Comparison of ENCODE assay signal across 10 cellular contexts in genomic region chr1:198234511-198235251, GRCh38.
A peak's percentile ranks its signal among the peaks of the same experiment; 100 is the strongest.
DNase-seq lines count a peak whose midpoint lies in the region; ATAC-seq, FAIRE-seq and TF ChIP-seq lines count a peak whose summit lies in the region.
"Had no signal": no experiment of that assay in that cellular context is flagged by ENCODE, and none has a peak within 500 bp of the region (broad histone marks: within the 10 kb centered on the region; RNA-seq: fewer than 3 reads in every experiment).

No MANE protein-coding gene starts in this region.

- intact Hi-C loops in left ventricle myocardium inferior (cut with micrococcal nuclease) (loop anchor here (5.0 kb wide), 1 partner anchor 57 kb away; no protein-coding TSS in a partner anchor), transverse colon (cut with DNase I; ENCODE audit: low total_unique reads) (no loop called here)

- H3K27me3 ChIP-seq in left ventricle myocardium inferior (ENCODE audit: low read depth) (no peaks in the 10 kb centered on the region), transverse colon (no peaks in the 10 kb centered on the region)

- WGBS in transverse colon (ENCODE audit: low coverage in 1 of 2), 2 donors = 14 to 32% methylated on average over 4 to 5 of the region's 5 CpGs

- H3K36me3 Mint-ChIP-seq in activated T-cell treated with anti-CD3 and anti-CD28 coated beads, Interleukin-2, amount 50 U/mL, for 72 hours (ENCODE audit: insufficient read depth in 2 of 2) = peaks cover 0 to 2% of the 10 kb centered on the region in 2 donors

- peaks cover 0 to 2% of the 10 kb centered on the region in 2 donors for H3K9me3 Mint-ChIP-seq in activated T-cell treated with anti-CD3 and anti-CD28 coated beads, Interleukin-2, amount 50 U/mL, for 72 hours

- no peaks in the 10 kb centered on the region for H3K27me3 Mint-ChIP-seq in activated T-cell treated with anti-CD3 and anti-CD28 coated beads, Interleukin-2, amount 50 U/mL, for 72 hours (ENCODE audit: low read depth)

- no peak for ATAC-seq in activated T-cell treated with anti-CD3 and anti-CD28 coated beads, Interleukin-2, amount 50 U/mL, for 72 hours (replicated peaks in 1 of 2)

- FAIRE-seq in GM12891 (lab: Jason Lieb, UNC) = no peak

- no peak for TF ChIP-seq POLR2A in transverse colon (IDR thresholded peaks at IDR 0.05)
- no peak for TF ChIP-seq POLR2A in GM12891 (IDR thresholded peaks at IDR 0.05; ENCODE audit: low read depth, low read length)

- peak overlapping the region; percentile 39 to 70 for H3K4me3 Mint-ChIP-seq in activated T-cell treated with anti-CD3 and anti-CD28 coated beads, Interleukin-2, amount 50 U/mL, for 72 hours

- no peak for TF ChIP-seq EP300 in transverse colon (IDR thresholded peaks at IDR 0.05; ENCODE audit: low read depth)

- H3K27ac Mint-ChIP-seq in activated T-cell treated with anti-CD3 and anti-CD28 coated beads, Interleukin-2, amount 50 U/mL, for 72 hours = no peak overlapping the region

- H3K4me1 ChIP-seq in left ventricle myocardium inferior (peaks cover 65% of the 10 kb centered on the region), transverse colon (peaks cover 0 to 21% (median 10%) of the 10 kb centered on the region in 4 donors)

- H3K9me3 ChIP-seq in SK-N-MC (ENCODE audit: low read depth, low read length) (no peaks in the 10 kb centered on the region; the same call in 1 of the 2 replicates), left ventricle myocardium inferior (replicated peaks) (peaks cover 8% of the 10 kb centered on the region), transverse colon (peaks cover 0 to 4% of the 10 kb centered on the region in 2 donors)

- in situ Hi-C loops in transverse colon (cut with MboI; ENCODE audit: low pct_ligation_motif_present in 1 of 4, low pct_unique_long_range_greater_than_20kb in 1 of 4, low sequenced_read_pairs in 3 of 4) = no loop called here

- TF ChIP-seq CTCF in left ventricle myocardium inferior (IDR thresholded peaks at IDR 0.05; ENCODE audit: borderline replicate concordance) = no peak
- no peak for TF ChIP-seq CTCF in transverse colon (IDR thresholded peaks at IDR 0.05)

- peaks cover 9% of the 10 kb centered on the region; the same call in 1 of the 2 replicates for H3K36me3 ChIP-seq in SK-N-MC (ENCODE audit: insufficient read depth, low read length)
- H3K36me3 ChIP-seq in left ventricle myocardium inferior = peaks cover 10% of the 10 kb centered on the region
- no peaks in the 10 kb centered on the region for H3K36me3 ChIP-seq in transverse colon

- peaks cover 25% of the 10 kb centered on the region for H3K4me1 Mint-ChIP-seq in activated T-cell treated with anti-CD3 and anti-CD28 coated beads, Interleukin-2, amount 50 U/mL, for 72 hours (ENCODE audit: low read depth)

- H3K4me3 ChIP-seq in SK-N-MC = peak overlapping the region; percentile 54
- H3K4me3 ChIP-seq in left ventricle myocardium inferior = peak overlapping the region; percentile 34
- H3K4me3 ChIP-seq in transverse colon = peak overlapping the region in 1 of 4 donors; percentile 3

- H3K27ac ChIP-seq in SK-N-MC (peak overlapping the region; percentile 55; the same call in 1 of the 2 replicates), left ventricle myocardium inferior (replicated peaks) (peak overlapping the region; percentile 44), transverse colon (peak overlapping the region in 3 of 4 donors; percentile 13 to 64 (median 29))

- no peak for DNase-seq in activated T-cell treated with anti-CD3 and anti-CD28 coated beads, Interleukin-2, amount 50 U/mL, for 72 hours
- no peak for DNase-seq in activated T-cell treated with anti-CD3 and anti-CD28 coated beads, Interleukin-2, amount 50 U/mL, for 1 hour
- DNase-seq in SK-N-MC (ENCODE audit: low read depth, low spot score) (no peak), left ventricle myocardium inferior (no peak), transverse colon (no peak), germinal center (ENCODE audit: low spot score) (no peak), dedifferentiated amniotic fluid mesenchymal stem cell (ENCODE audit: extremely low spot score) (no peak), GM12891 (ENCODE audit: insufficient read length, low spot score) (no peak)
- DNase-seq: DND-41; NK-92 treated with Interleukin-12 subunit alpha and Interleukin-12 subunit beta, amount 100 ng/mL, for 24 hours had no signal

- peak overlapping the region; percentile 39 for H3K9ac ChIP-seq in SK-N-MC (ENCODE audit: insufficient read length)

TF ChIP-seq in GM12891, 5 proteins besides CTCF, POLR2A, EP300 and RAD21:
- no peak for TF ChIP-seq TAF1 (IDR thresholded peaks at IDR 0.05; ENCODE audit: low read depth, low read length)
- no peak for TF ChIP-seq POU2F2 (IDR thresholded peaks at IDR 0.05; ENCODE audit: low read depth, low read length)
- TF ChIP-seq PAX5 (IDR thresholded peaks at IDR 0.05; ENCODE audit: insufficient read depth, low read length, severe bottlenecking) = no peak
- TF ChIP-seq SPI1 (IDR thresholded peaks at IDR 0.05; ENCODE audit: low read depth, low read length) = no peak
- TF ChIP-seq POLR2AphosphoS5 (IDR thresholded peaks at IDR 0.05; ENCODE audit: low read depth, low read length) = no peak
